19 cellular contexts compared by ENCODE assay signal in the genomic region with DNA sequence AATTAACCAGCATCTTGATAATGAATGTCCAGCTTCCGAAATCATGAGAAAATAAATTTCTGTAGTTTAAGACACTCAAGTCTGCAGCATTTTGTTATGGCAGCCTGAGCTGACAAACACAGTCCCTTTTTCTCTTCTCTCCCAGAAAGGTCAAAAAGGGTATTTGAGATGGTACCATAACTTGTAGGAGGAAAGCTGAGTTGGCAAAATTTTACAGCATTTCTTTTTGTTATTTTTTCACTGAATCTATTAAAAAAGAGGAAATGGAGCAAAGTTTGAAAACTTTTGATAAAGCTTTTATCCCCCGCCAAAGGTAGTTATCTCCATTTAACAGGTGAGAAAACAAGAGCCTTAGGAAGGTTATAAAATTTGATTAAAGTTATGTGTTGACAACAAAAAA.
DNase-seq lines count a peak whose midpoint lies in the region; ATAC-seq, FAIRE-seq and TF ChIP-seq lines count a peak whose summit lies in the region.
"Had no signal": no experiment of that assay in that cellular context is flagged by ENCODE, and none has a peak within 500 bp of the region (broad histone marks: within the 10 kb centered on the region; RNA-seq: fewer than 3 reads in every experiment).

No MANE protein-coding gene starts in this region.

- no peaks in the 10 kb centered on the region for H3K9me3 Mint-ChIP-seq in GM23338
- no peaks in the 10 kb centered on the region for H3K9me3 Mint-ChIP-seq in astrocyte (ENCODE audit: unreplicated experiment)
- H3K9me3 Mint-ChIP-seq: CD4-positive, alpha-beta T cell; HFFc6 had no signal

- peaks cover 8% of the 10 kb centered on the region for H3K4me1 Mint-ChIP-seq in GM23338
- no peaks in the 10 kb centered on the region for H3K4me1 Mint-ChIP-seq in astrocyte (ENCODE audit: low read depth, unreplicated experiment)

- H2AFZ ChIP-seq in GM23338 (peak overlapping the region; percentile 61), Loucy (ENCODE audit: low read length) (peak overlapping the region; percentile 56; the same call in 1 of the 2 replicates), astrocyte (ENCODE audit: low read depth, low read length) (no peak overlapping the region)
- H2AFZ ChIP-seq: GM23248 had no signal

- no peak for TF ChIP-seq POLR2A in erythroblast (IDR thresholded peaks at IDR 0.05; ENCODE audit: low read length)

- H3K4me3 Mint-ChIP-seq in GM23338: no peak overlapping the region
- H3K4me3 Mint-ChIP-seq in astrocyte (ENCODE audit: unreplicated experiment): no peak overlapping the region
- H3K4me3 Mint-ChIP-seq: CD4-positive, alpha-beta T cell; HFFc6 had no signal

- H3K27ac ChIP-seq in GM23338 (ENCODE audit: low read depth) (no peak overlapping the region), astrocyte (ENCODE audit: low read depth, low read length) (peak overlapping the region; percentile 40)
- H3K27ac ChIP-seq: C4-2B, GM23248 had no signal

- H4K20me1 ChIP-seq in GM23338 (replicated peaks; ENCODE audit: insufficient read depth): no peaks in the 10 kb centered on the region
- no peaks in the 10 kb centered on the region for H4K20me1 ChIP-seq in Loucy (ENCODE audit: insufficient read depth, low read length, poor library complexity, severe bottlenecking)
- no peaks in the 10 kb centered on the region for H4K20me1 ChIP-seq in astrocyte (ENCODE audit: insufficient read depth, low read length)

- no peak for FAIRE-seq in astrocyte (lab: Jason Lieb, UNC)
- FAIRE-seq: A204.1, D721Med, G401.6, GM12891, GM19239 had no signal

- DNase-seq in GM23338 (ENCODE audit: low spot score) (no peak), astrocyte (ENCODE audit: low read depth) (no peak), erythroblast (lab: John Stamatoyannopoulos, UW) (no peak)
- DNase-seq: AML-193; Caco-2; CD4-positive, alpha-beta T cell; GM23248; H7; HFFc6 had no signal

- H3K4me1 ChIP-seq in GM23338 (ENCODE audit: insufficient read depth): no peaks in the 10 kb centered on the region; the same call in 1 of the 2 replicates
- peaks cover 12% of the 10 kb centered on the region for H3K4me1 ChIP-seq in Loucy (ENCODE audit: insufficient read depth, low read length, poor library complexity, severe bottlenecking)
- peaks cover 9% of the 10 kb centered on the region for H3K4me1 ChIP-seq in astrocyte (ENCODE audit: insufficient read depth, low read length)
- H3K4me1 ChIP-seq: Caco-2 had no signal

- H3K9me2 ChIP-seq in GM23338 (ENCODE audit: insufficient read depth): peaks cover 9% of the 10 kb centered on the region
- no peaks in the 10 kb centered on the region for H3K9me2 ChIP-seq in Loucy (replicated peaks; ENCODE audit: low read depth, low read length)

- no peak overlapping the region for H3K4me2 ChIP-seq in GM23338
- H3K4me2 ChIP-seq in Loucy (ENCODE audit: low read depth, low read length, poor library complexity, severe bottlenecking): peak overlapping the region; percentile 13
- H3K4me2 ChIP-seq in astrocyte (ENCODE audit: low read length): peak overlapping the region; percentile 44

- H3K4me3 ChIP-seq in GM23338 (no peak overlapping the region), Loucy (ENCODE audit: low read length, poor library complexity, severe bottlenecking) (no peak overlapping the region), astrocyte (ENCODE audit: insufficient read depth, low read depth, low read length) (no peak overlapping the region)
- H3K4me3 ChIP-seq: GM23248 had no signal

- TF ChIP-seq CTCF in GM23338 (conservative IDR thresholded peaks at IDR 0.05; ENCODE audit: low read depth in 2 of 2) (no peak), Loucy (conservative IDR thresholded peaks at IDR 0.05; ENCODE audit: low read length) (no peak), astrocyte (IDR thresholded peaks at IDR 0.05; ENCODE audit: insufficient read depth, low read depth, low read length) (no peak)

- H3K9ac ChIP-seq in Loucy (ENCODE audit: low read depth, low read length, poor library complexity, severe bottlenecking): no peak overlapping the region
- H3K9ac ChIP-seq in astrocyte (ENCODE audit: low read length): no peak overlapping the region
- H3K9ac ChIP-seq: GM23248 had no signal

- ATAC-seq in GM23338 (no peak), HG02840 (IDR thresholded peaks at IDR 0.05; ENCODE audit: low FRiP score, unreplicated experiment) (no peak), GM19395 (IDR thresholded peaks at IDR 0.05; ENCODE audit: unreplicated experiment) (no peak)
- ATAC-seq: HCT116 had no signal

- H3K36me3 ChIP-seq in GM23338 (ENCODE audit: insufficient read depth): no peaks in the 10 kb centered on the region
- H3K36me3 ChIP-seq in Loucy (ENCODE audit: insufficient read depth, low read length): no peaks in the 10 kb centered on the region
- H3K36me3 ChIP-seq in astrocyte (ENCODE audit: insufficient read depth, low read length): no peaks in the 10 kb centered on the region

- peaks cover 7% of the 10 kb centered on the region for H3K27me3 Mint-ChIP-seq in GM23338 (ENCODE audit: insufficient read depth, low read depth, poor library complexity)
- H3K27me3 Mint-ChIP-seq in astrocyte (ENCODE audit: low read depth, unreplicated experiment): no peaks in the 10 kb centered on the region
- H3K27me3 Mint-ChIP-seq: CD4-positive, alpha-beta T cell had no signal

- H3K9me3 ChIP-seq in Loucy (ENCODE audit: insufficient read depth, low read depth, low read length) (no peaks in the 10 kb centered on the region), astrocyte (ENCODE audit: insufficient read depth, low read depth, low read length) (no peaks in the 10 kb centered on the region)
- H3K9me3 ChIP-seq: Caco-2 had no signal

- no peaks in the 10 kb centered on the region for H3F3A ChIP-seq in GM23338 (replicated peaks; ENCODE audit: low read depth)
- no peaks in the 10 kb centered on the region for H3F3A ChIP-seq in Loucy (ENCODE audit: low read depth)

- H3K27me3 ChIP-seq in GM23338 (ENCODE audit: insufficient read depth) (no peaks in the 10 kb centered on the region), Loucy (ENCODE audit: insufficient read depth, low read length, poor library complexity, severe bottlenecking) (no peaks in the 10 kb centered on the region), astrocyte (ENCODE audit: insufficient read depth, low read length) (no peaks in the 10 kb centered on the region)

- H3K36me3 Mint-ChIP-seq in GM23338 (ENCODE audit: low read depth) (no peaks in the 10 kb centered on the region; the same call in 2 of the 3 replicates), astrocyte (ENCODE audit: low read depth, unreplicated experiment) (no peaks in the 10 kb centered on the region)

- H3K27ac Mint-ChIP-seq in GM23338: no peak overlapping the region
- H3K27ac Mint-ChIP-seq in astrocyte (ENCODE audit: unreplicated experiment): no peak overlapping the region
- H3K27ac Mint-ChIP-seq: CD4-positive, alpha-beta T cell; HFFc6 had no signal

- H3K79me2 ChIP-seq in GM23338 (replicated peaks; ENCODE audit: insufficient read depth) (no peaks in the 10 kb centered on the region), Loucy (ENCODE audit: insufficient read depth, low read length) (no peaks in the 10 kb centered on the region), astrocyte (ENCODE audit: insufficient read depth, low read length) (no peaks in the 10 kb centered on the region)

TF ChIP-seq in GM23338, 12 proteins besides CTCF, POLR2A, EP300 and RAD21:
- no peak for TF ChIP-seq ZNF114 (CRISPR knock-in tag; IDR thresholded peaks at IDR 0.05)
- TF ChIP-seq, protein P1, sequence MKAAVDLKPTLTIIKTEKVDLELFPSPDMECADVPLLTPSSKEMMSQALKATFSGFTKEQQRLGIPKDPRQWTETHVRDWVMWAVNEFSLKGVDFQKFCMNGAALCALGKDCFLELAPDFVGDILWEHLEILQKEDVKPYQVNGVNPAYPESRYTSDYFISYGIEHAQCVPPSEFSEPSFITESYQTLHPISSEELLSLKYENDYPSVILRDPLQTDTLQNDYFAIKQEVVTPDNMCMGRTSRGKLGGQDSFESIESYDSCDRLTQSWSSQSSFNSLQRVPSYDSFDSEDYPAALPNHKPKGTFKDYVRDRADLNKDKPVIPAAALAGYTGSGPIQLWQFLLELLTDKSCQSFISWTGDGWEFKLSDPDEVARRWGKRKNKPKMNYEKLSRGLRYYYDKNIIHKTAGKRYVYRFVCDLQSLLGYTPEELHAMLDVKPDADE (IDR thresholded peaks at IDR 0.05): no peak
